In genomic region chr4:24496597-24496996, GRCh38 we compare ENCODE assay signal across 25 cellular contexts.
"Had no signal": no experiment of that assay in that cellular context is flagged by ENCODE, and none has a peak within 500 bp of the region (broad histone marks: within the 10 kb centered on the region; RNA-seq: fewer than 3 reads in every experiment).

No MANE protein-coding gene starts in this region.

- H3K27ac ChIP-seq: colonic mucosa, epithelial cell of prostate, esophagus squamous epithelium, gastrocnemius medialis, heart right ventricle, left lung, lower lobe of right lung had no signal

- H3K4me1 Mint-ChIP-seq: naive B cell had no signal

- ATAC-seq: effector memory CD8-positive, alpha-beta T cell; esophagus mucosa; gastrocnemius medialis; heart right ventricle; left cardiac atrium; left lung; left ventricle myocardium superior; lower lobe of right lung; mucosa of descending colon had no signal

- H3K4me3 ChIP-seq: colonic mucosa, esophagus squamous epithelium, gastrocnemius medialis, heart right ventricle, left lung, lower lobe of right lung, mucosa of descending colon had no signal

- H3K36me3 Mint-ChIP-seq: mesothelial cell of epicardium had no signal

- DNase-seq: colonic mucosa; cortex of kidney; effector CD8-positive, alpha-beta T cell; effector memory CD8-positive, alpha-beta T cell; endodermal cell; erythroblast; esophagus squamous epithelium; foreskin fibroblast; foreskin melanocyte; gastrocnemius medialis; glutamatergic neuron; head of caudate nucleus; heart right ventricle; hippocampal formation; left cardiac atrium; left lung; left ventricle myocardium superior; lower lobe of right lung; mesenchymal stem cell; mucosa of descending colon; naive B cell had no signal

- H3K4me1 ChIP-seq: colonic mucosa, esophagus squamous epithelium, gastrocnemius medialis, heart right ventricle, left lung, lower lobe of right lung had no signal

- H3K9me3 Mint-ChIP-seq: dendritic cell treated with granulocyte-macrophage colony-stimulating factor and Interleukin-4, amounts not matched to agents 40 ng/mL and 50 ng/mL, for 4 days; mesothelial cell of epicardium had no signal

- H3K27me3 ChIP-seq: colonic mucosa, esophagus squamous epithelium, gastrocnemius medialis, heart right ventricle, left lung had no signal

- H3K27ac Mint-ChIP-seq: dendritic cell treated with granulocyte-macrophage colony-stimulating factor and Interleukin-4, amounts not matched to agents 40 ng/mL and 50 ng/mL, for 4 days; effector memory CD8-positive, alpha-beta T cell; endodermal cell; mesothelial cell of epicardium; naive B cell had no signal

- H3K36me3 ChIP-seq: colonic mucosa, esophagus squamous epithelium, gastrocnemius medialis, heart right ventricle, left lung, lower lobe of right lung had no signal

- H3K4me3 Mint-ChIP-seq: dendritic cell treated with granulocyte-macrophage colony-stimulating factor and Interleukin-4, amounts not matched to agents 40 ng/mL and 50 ng/mL, for 4 days; effector memory CD8-positive, alpha-beta T cell; endodermal cell; mesothelial cell of epicardium; naive B cell had no signal

- H3K9me3 ChIP-seq: colonic mucosa, esophagus squamous epithelium, gastrocnemius medialis, left lung, lower lobe of right lung, mucosa of descending colon had no signal
